15 cellular contexts compared by ENCODE assay signal in the genomic region with DNA sequence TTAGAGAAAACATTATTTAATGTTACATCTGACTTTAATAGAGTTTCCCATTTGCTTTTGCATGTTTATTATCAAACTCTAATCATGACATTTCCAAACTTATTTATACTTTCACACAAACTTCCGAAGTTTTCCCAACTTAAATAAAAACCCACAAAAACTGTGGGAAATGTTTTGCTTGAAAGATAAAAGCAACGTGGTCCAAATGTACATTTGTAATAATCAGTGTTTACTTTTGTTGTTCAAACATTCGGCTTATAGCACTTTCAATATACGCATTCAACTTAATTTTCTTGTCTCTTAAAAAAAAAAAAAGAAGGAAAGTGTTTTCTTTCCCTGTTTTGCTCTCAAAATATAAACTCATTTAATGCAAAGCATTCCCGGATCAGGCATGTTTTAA.
"Had no signal": no experiment of that assay in that cellular context is flagged by ENCODE, and none has a peak within 500 bp of the region (broad histone marks: within the 10 kb centered on the region; RNA-seq: fewer than 3 reads in every experiment).

No MANE protein-coding gene starts in this region.

- H3K27me3 Mint-ChIP-seq: activated naive CD4-positive, alpha-beta T cell treated with anti-CD3 and anti-CD28 coated beads, Interleukin-2, amount 10 ng/mL, durations not matched to agents 7 days and 5 days; dendritic cell treated with granulocyte-macrophage colony-stimulating factor and Interleukin-4, amounts not matched to agents 40 ng/mL and 50 ng/mL, for 4 days; effector memory CD8-positive, alpha-beta T cell; stimulated activated naive CD8-positive, alpha-beta T cell treated with anti-CD3 and anti-CD28 coated beads, Interleukin-15, amount 100 ng/mL, for 72 hours; type B pancreatic cell had no signal

- H3K4me3 Mint-ChIP-seq: activated naive CD4-positive, alpha-beta T cell treated with anti-CD3 and anti-CD28 coated beads, Interleukin-2, amount 10 ng/mL, durations not matched to agents 7 days and 5 days; dendritic cell treated with granulocyte-macrophage colony-stimulating factor and Interleukin-4, amounts not matched to agents 40 ng/mL and 50 ng/mL, for 4 days; effector memory CD8-positive, alpha-beta T cell; neural crest cell; stimulated activated naive CD8-positive, alpha-beta T cell treated with anti-CD3 and anti-CD28 coated beads, Interleukin-15, amount 100 ng/mL, for 72 hours; type B pancreatic cell had no signal

- H3K36me3 ChIP-seq: gastrocnemius medialis, heart right ventricle had no signal

- H3K36me3 Mint-ChIP-seq: type B pancreatic cell had no signal

- H3K27ac ChIP-seq: epithelial cell of prostate, gastrocnemius medialis, heart right ventricle had no signal

- ATAC-seq: effector memory CD8-positive, alpha-beta T cell; gastrocnemius medialis; heart right ventricle; sciatic nerve; stimulated activated naive CD8-positive, alpha-beta T cell treated with anti-CD3 and anti-CD28 coated beads, Interleukin-15, amount 100 ng/mL, for 72 hours had no signal

- DNase-seq: activated CD4-positive, CD25-positive, alpha-beta regulatory T cell treated with anti-CD3 and anti-CD28 coated beads, Interleukin-2, amount 50 U/mL, for 72 hours; activated naive CD4-positive, alpha-beta T cell treated with anti-CD3 and anti-CD28 coated beads, Interleukin-2, amount 10 ng/mL, durations not matched to agents 7 days and 5 days; activated T-cell treated with anti-CD3 and anti-CD28 coated beads for 4 hours; effector memory CD8-positive, alpha-beta T cell; gastrocnemius medialis; heart right ventricle; stimulated activated CD4-positive, alpha-beta T cell treated with anti-CD3 and anti-CD28 coated beads, Interleukin-1b, Interleukin-23, amount 100 ng/mL, for 48 hours; stimulated activated naive CD8-positive, alpha-beta T cell treated with anti-CD3 and anti-CD28 coated beads, Interleukin-15, amount 100 ng/mL, for 72 hours had no signal

- H3K9me3 ChIP-seq: gastrocnemius medialis, heart right ventricle had no signal

- H3K27me3 ChIP-seq: gastrocnemius medialis, heart right ventricle had no signal

- H3K4me3 ChIP-seq: gastrocnemius medialis, heart right ventricle, lung had no signal

- H3K9me3 Mint-ChIP-seq: activated naive CD4-positive, alpha-beta T cell treated with anti-CD3 and anti-CD28 coated beads, Interleukin-2, amount 10 ng/mL, durations not matched to agents 7 days and 5 days; activated T-helper 2 cell treated with anti-CD3 and anti-CD28 coated beads, Interferon-gamma antibody, Interleukin-2, Interleukin-4, amounts not matched to agents 10 μg/mL and 5 μg/mL and 100 μg/mL, durations not matched to agents 14 hours and 24 hours and 36 hours; dendritic cell treated with granulocyte-macrophage colony-stimulating factor and Interleukin-4, amounts not matched to agents 40 ng/mL and 50 ng/mL, for 4 days; effector memory CD8-positive, alpha-beta T cell; neural crest cell; stimulated activated naive CD8-positive, alpha-beta T cell treated with anti-CD3 and anti-CD28 coated beads, Interleukin-15, amount 100 ng/mL, for 72 hours; type B pancreatic cell had no signal

- H3K27ac Mint-ChIP-seq: activated naive CD4-positive, alpha-beta T cell treated with anti-CD3 and anti-CD28 coated beads, Interleukin-2, amount 10 ng/mL, durations not matched to agents 7 days and 5 days; activated T-helper 2 cell treated with anti-CD3 and anti-CD28 coated beads, Interferon-gamma antibody, Interleukin-2, Interleukin-4, amounts not matched to agents 10 μg/mL and 5 μg/mL and 100 μg/mL, durations not matched to agents 14 hours and 24 hours and 36 hours; dendritic cell treated with granulocyte-macrophage colony-stimulating factor and Interleukin-4, amounts not matched to agents 40 ng/mL and 50 ng/mL, for 4 days; effector memory CD8-positive, alpha-beta T cell; stimulated activated naive CD8-positive, alpha-beta T cell treated with anti-CD3 and anti-CD28 coated beads, Interleukin-15, amount 100 ng/mL, for 72 hours; type B pancreatic cell had no signal
